In the genomic region with DNA sequence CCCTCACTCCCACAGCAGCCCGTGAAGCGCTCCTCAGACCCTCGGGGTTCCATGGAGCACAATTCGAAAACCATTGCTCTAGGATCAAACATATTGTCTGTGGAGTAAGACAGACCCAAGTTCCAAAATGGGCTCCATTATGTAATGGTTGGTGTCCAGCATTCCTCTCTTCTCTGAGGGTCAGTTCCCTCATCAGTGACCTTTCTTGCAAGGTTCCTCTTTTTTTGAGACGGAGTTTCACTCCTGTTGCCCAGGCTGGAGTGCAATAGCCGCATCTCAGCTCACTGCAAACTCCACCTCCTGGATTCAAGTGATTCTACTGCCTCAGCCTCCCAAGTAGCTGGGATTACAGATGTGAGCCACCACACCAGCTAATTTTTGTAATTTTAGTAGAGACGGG, we compare ENCODE assay signal across 27 cellular contexts. TPM values are rescaled to one million over a fixed set of nuclear protein-coding genes. Genes with fewer than 3 reads are reported as not detected.
A peak's percentile ranks its signal among the peaks of the same experiment; 100 is the strongest.
DNase-seq lines count a peak whose midpoint lies in the region; ATAC-seq and TF ChIP-seq lines count a peak whose summit lies in the region.
"Had no signal": no experiment of that assay in that cellular context is flagged by ENCODE, and none has a peak within 500 bp of the region (broad histone marks: within the 10 kb centered on the region; RNA-seq: fewer than 3 reads in every experiment).

No MANE protein-coding gene starts in this region.

- no peak for TF ChIP-seq CTCF in C4-2B (conservative IDR thresholded peaks at IDR 0.05)

- peaks cover 24% of the 10 kb centered on the region for H3K4me1 ChIP-seq in SJCRH30
- H3K4me1 ChIP-seq: A549 had no signal

- no peaks in the 10 kb centered on the region for H3K36me3 ChIP-seq in SJCRH30
- H3K36me3 ChIP-seq: BLaER1 treated with 17β-estradiol and CSF1 and Interleukin-3, amounts not matched to agents 10 nM and 100 nM had no signal

- H3K27ac ChIP-seq in C4-2B: peak overlapping the region; percentile 17
- H3K27ac ChIP-seq in SJCRH30: peak overlapping the region; percentile 57
- H3K27ac ChIP-seq: A549; BLaER1 treated with 17β-estradiol and CSF1 and Interleukin-3, amounts not matched to agents 10 nM and 100 nM; HL-60; RWPE1 had no signal

- ATAC-seq in GM19455 (IDR thresholded peaks at IDR 0.05; ENCODE audit: unreplicated experiment): no peak
- ATAC-seq: A549, HCT116, Panc1 had no signal

- DNase-seq in CD1c-positive myeloid dendritic cell (ENCODE audit: extremely low spot score) (peak; percentile 63), SJCRH30 (no peak), medulla oblongata (ENCODE audit: extremely low spot score) (peak; percentile 23), SK-N-DZ (ENCODE audit: low spot score) (no peak), activated gamma-delta T cell (lab: John Stamatoyannopoulos, UW) (no peak)
- DNase-seq: AML-193; CD8-positive, alpha-beta memory T cell; DMS 273 treated with DMSO at 0.1 percent for 48 hours; DMS79; EL; GF-D8; NCI-H2029; NCI-H526; NCI-H82; NK-92 treated with Interleukin-12 subunit alpha and Interleukin-12 subunit beta, amount 100 ng/mL, for 24 hours; SHP77 treated with DMSO at 0.1 percent for 48 hours; SK-N-SH had no signal

- H3K9me3 ChIP-seq in SJCRH30 (replicated peaks): no peaks in the 10 kb centered on the region
- H3K9me3 ChIP-seq: A549, SK-N-SH had no signal

- H3K27me3 ChIP-seq in SJCRH30: no peaks in the 10 kb centered on the region
- H3K27me3 ChIP-seq: BLaER1 treated with 17β-estradiol and CSF1 and Interleukin-3, amounts not matched to agents 10 nM and 100 nM had no signal

- H3K4me3 ChIP-seq in SJCRH30: no peak overlapping the region
- H3K4me3 ChIP-seq: A549; BLaER1 treated with 17β-estradiol and CSF1 and Interleukin-3, amounts not matched to agents 10 nM and 100 nM had no signal

RNA-seq across cellular contexts. Expression of a gene that starts 28.5 kb away (rescaled TPM):
- total RNA-seq in SJCRH30 (2014; rRNA removed; shearing (Covaris generic)): 0.06 TPM in 1 of 2 replicates, not detected in the other
- not detected in 2 replicates for polyA plus RNA-seq in SK-N-DZ (2014; cell fraction: cytosol; rRNA removed)
- polyA plus RNA-seq in SK-N-DZ (2014; cell fraction: nucleus; rRNA removed): 0.85 TPM in 1 of 2 replicates, not detected in the other
- polyA plus RNA-seq: IgD-negative memory B cell had no signal

RNA-seq across cellular contexts. Expression of a gene that starts 43.0 kb away (rescaled TPM):
- total RNA-seq in SJCRH30 (2014; rRNA removed; shearing (Covaris generic)): not detected in 2 replicates
- not detected in 2 replicates for polyA plus RNA-seq in SK-N-DZ (2014; cell fraction: cytosol; rRNA removed)
- not detected in 2 replicates for polyA plus RNA-seq in SK-N-DZ (2014; cell fraction: nucleus; rRNA removed)
- total RNA-seq: CD8-positive, alpha-beta memory T cell; H4 had no signal
- polyA plus RNA-seq: A549; CD8-positive, alpha-beta memory T cell; IgD-negative memory B cell; SK-N-SH had no signal

Comparison
In these comparisons a context has a peak if more than half of its experiments do, and no peak if none do; other contexts are left out.
1. DNase-seq: peak in CD1c-positive myeloid dendritic cell (single experiment) and medulla oblongata (single experiment); none in SJCRH30 (0 of 2), SK-N-DZ (single experiment) and activated gamma-delta T cell (single experiment).